ENCODE assay signal across 1 cellular context in genomic region chr16:30458561-30459394, GRCh38.
A peak's percentile ranks its signal among the peaks of the same experiment; 100 is the strongest.
TF ChIP-seq lines count a peak whose summit lies in the region.

No MANE protein-coding gene starts in this region.

TF ChIP-seq in HepG2, 621 proteins besides CTCF, POLR2A, EP300 and RAD21 (continued from another document):
- 0 out of 2 replicates have a peak, but pooled peaks have one; percentile 29 for TF ChIP-seq KDM6A (CRISPR knock-in tag; IDR thresholded peaks at IDR 0.05; ENCODE audit: low read depth)
- TF ChIP-seq FOXA3 (CRISPR knock-in tag; IDR thresholded peaks at IDR 0.05): no peak
- 0 out of 2 replicates have a peak, but pooled peaks have one; percentile 24 for TF ChIP-seq ZBTB34 (CRISPR knock-in tag; IDR thresholded peaks at IDR 0.05)
